19 cellular contexts compared by ENCODE assay signal in genomic region chr2:43525506-43525905, GRCh38.
"Had no signal": no experiment of that assay in that cellular context is flagged by ENCODE, and none has a peak within 500 bp of the region (broad histone marks: within the 10 kb centered on the region; RNA-seq: fewer than 3 reads in every experiment).

No MANE protein-coding gene starts in this region.

- DNase-seq: activated CD4-positive, alpha-beta T cell treated with anti-CD3 and anti-CD28 coated beads, Interleukin-2, amount 10 ng/mL, durations not matched to agents 7 days and 5 days; activated CD8-positive, alpha-beta T cell treated with anti-CD3 and anti-CD28 coated beads, Interleukin-2, amount 10 ng/mL, durations not matched to agents 7 days and 5 days; activated gamma-delta T cell treated with Interleukin-2 at 50 U/mL for 16 hours; activated T-cell treated with anti-CD3 and anti-CD28 coated beads, Interleukin-2, amount 50 U/mL, for 1 hour; anterior cingulate cortex; brain microvascular endothelial cell; central memory CD4-positive, alpha-beta T cell; dorsolateral prefrontal cortex; effector memory CD8-positive, alpha-beta T cell; heart left ventricle; islet precursor cell; left cardiac atrium; naive B cell; posterior cingulate gyrus; stimulated activated CD4-positive, alpha-beta T cell treated with anti-CD3 and anti-CD28 coated beads, Interleukin-2, amount 100 ng/mL, for 48 hours; stimulated activated CD8-positive, alpha-beta memory T cell treated with anti-CD3 and anti-CD28 coated beads, Interleukin-4, amount 100 ng/mL, for 48 hours; stimulated activated naive B cell treated with anti-CD40 and anti-IgM and Interleukin-4, amounts not matched to agents 10 μg/mL and 1 μg/mL and 100 μg/mL, for 72 hours had no signal

- H3K4me3 ChIP-seq: dorsolateral prefrontal cortex, heart left ventricle had no signal

- H3K27ac ChIP-seq: brain microvascular endothelial cell had no signal

- ATAC-seq: activated CD4-positive, CD25-positive, alpha-beta regulatory T cell treated with anti-CD3 and anti-CD28 coated beads, Interleukin-2, amount 50 U/mL, for 24 hours; activated CD8-positive, alpha-beta T cell treated with anti-CD3 and anti-CD28 coated beads, Interleukin-2, amount 10 ng/mL, durations not matched to agents 7 days and 5 days; effector memory CD8-positive, alpha-beta T cell; esophagus mucosa; heart left ventricle; left cardiac atrium; stimulated activated naive B cell treated with anti-CD40 and anti-IgM and Interleukin-4, amounts not matched to agents 10 μg/mL and 1 μg/mL and 100 μg/mL, for 72 hours had no signal

- H3K27me3 ChIP-seq: brain microvascular endothelial cell, dorsolateral prefrontal cortex, heart left ventricle had no signal
